In the genomic region with DNA sequence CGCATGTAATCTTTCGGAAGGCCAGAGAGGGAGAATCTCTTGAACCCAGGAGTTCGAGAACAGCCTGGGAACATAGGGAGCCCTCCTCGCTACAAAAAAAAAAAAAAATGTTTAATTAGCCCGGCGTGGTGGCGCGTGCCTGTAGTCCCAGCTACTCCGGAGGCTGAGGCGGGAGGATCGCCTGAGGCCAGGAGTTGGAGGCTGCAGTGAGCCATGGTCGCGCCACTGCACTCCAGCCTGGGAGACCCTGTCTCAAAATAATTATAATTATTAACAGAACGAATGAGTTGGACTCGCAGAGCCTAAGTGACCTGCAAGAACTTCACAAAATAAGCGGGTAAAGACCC, we compare ENCODE assay signal across 7 cellular contexts. TPM values are rescaled to one million over a fixed set of nuclear protein-coding genes. Genes with fewer than 3 reads are reported as not detected.
DNase-seq lines count a peak whose midpoint lies in the region; ATAC-seq, FAIRE-seq and TF ChIP-seq lines count a peak whose summit lies in the region.

No MANE protein-coding gene starts in this region.

- H3K4me1 ChIP-seq in right cardiac atrium (ENCODE audit: control insufficient read depth, insufficient read depth, low read length) = no peaks in the 10 kb centered on the region
- H3K4me1 ChIP-seq in smooth muscle cell (ENCODE audit: low read depth) = peaks cover 9% of the 10 kb centered on the region

- no peak for ATAC-seq in right cardiac atrium
- ATAC-seq in HG03139 (IDR thresholded peaks at IDR 0.05; ENCODE audit: unreplicated experiment) = no peak

- H3K27ac ChIP-seq in WERI-Rb-1 = peak overlapping the region; percentile 92
- H3K27ac ChIP-seq in right cardiac atrium (ENCODE audit: low read length) = peak overlapping the region; percentile 42
- peak overlapping the region; percentile 64 for H3K27ac ChIP-seq in smooth muscle cell (ENCODE audit: low read depth)

- 56% methylated on average over 16 of the region's 16 CpGs for WGBS in right cardiac atrium
- 50% methylated on average over 16 of the region's 16 CpGs for WGBS in smooth muscle cell (ENCODE audit: low lambda C conversion rate)

- no peaks in the 10 kb centered on the region for H3F3A ChIP-seq in smooth muscle cell (ENCODE audit: low read depth)

- H4K20me1 ChIP-seq in smooth muscle cell (ENCODE audit: low read depth) = no peaks in the 10 kb centered on the region

- TF ChIP-seq CTCF in WERI-Rb-1 (IDR thresholded peaks at IDR 0.05; ENCODE audit: low read depth, low read length) (no peak), smooth muscle cell (IDR thresholded peaks at IDR 0.05; ENCODE audit: borderline replicate concordance, insufficient read depth, poor library complexity, severe bottlenecking) (no peak)

- H3K9ac ChIP-seq in smooth muscle cell (ENCODE audit: low read depth) = peak overlapping the region; percentile 58

- H3K79me2 ChIP-seq in smooth muscle cell (ENCODE audit: low read depth) = peaks cover 13% of the 10 kb centered on the region

- no peaks in the 10 kb centered on the region for H3K27me3 ChIP-seq in H7 (ENCODE audit: control insufficient read depth, insufficient read depth, low read length)
- no peaks in the 10 kb centered on the region for H3K27me3 ChIP-seq in WERI-Rb-1 (ENCODE audit: insufficient read depth, low read depth, severe bottlenecking)
- H3K27me3 ChIP-seq in right cardiac atrium (ENCODE audit: control insufficient read depth, insufficient read depth) = no peaks in the 10 kb centered on the region
- H3K27me3 ChIP-seq in smooth muscle cell (ENCODE audit: low read depth) = no peaks in the 10 kb centered on the region

- intact Hi-C loops in right cardiac atrium (cut with DNase I) = no loop called here

- H3K36me3 ChIP-seq in H7 (replicated peaks; ENCODE audit: control insufficient read depth, insufficient read depth, low read length) (peaks cover 8% of the 10 kb centered on the region), WERI-Rb-1 (peaks cover 40% of the 10 kb centered on the region), smooth muscle cell (ENCODE audit: low read depth) (peaks cover 5% of the 10 kb centered on the region)

- peak overlapping the region; percentile 98 for H2AFZ ChIP-seq in smooth muscle cell (ENCODE audit: low read depth)

- DNase-seq in H7 (no peak), WERI-Rb-1 (no peak), right cardiac atrium (no peak), smooth muscle cell (lab: John Stamatoyannopoulos, UW; ENCODE audit: unreplicated experiment) (no peak), RCC 7860 (ENCODE audit: low spot score) (no peak)
- DNase-seq in stimulated activated CD4-positive, alpha-beta T cell treated with anti-CD3 and anti-CD28 coated beads, Interleukin-4, amount 100 ng/mL, for 4 hours = no peak

- no peak for FAIRE-seq in RCC 7860 (lab: Jason Lieb, UNC)

- H3K4me3 ChIP-seq in H7 (ENCODE audit: insufficient read depth, low read depth, low read length) (peak overlapping the region; percentile 86), WERI-Rb-1 (ENCODE audit: low read depth, low read length) (peak overlapping the region; percentile 93), right cardiac atrium (ENCODE audit: low read length) (peak overlapping the region; percentile 74), smooth muscle cell (peak overlapping the region; percentile 85)

- H3K9me3 ChIP-seq in WERI-Rb-1 (ENCODE audit: severe bottlenecking) = no peaks in the 10 kb centered on the region
- no peaks in the 10 kb centered on the region for H3K9me3 ChIP-seq in right cardiac atrium (ENCODE audit: control insufficient read depth, low read length)
- H3K9me3 ChIP-seq in smooth muscle cell (replicated peaks; ENCODE audit: low read depth) = no peaks in the 10 kb centered on the region

- peak overlapping the region; percentile 90 for H3K4me2 ChIP-seq in smooth muscle cell

RNA-seq across cellular contexts. Expression of a gene that starts 0.8 kb away (rescaled TPM):
- total RNA-seq in H7 (2014; rRNA removed; shearing (Covaris generic)) = 20.2 and 22.4 TPM in 2 replicates
- total RNA-seq in right cardiac atrium = 1 to 10 TPM; 6.6 to 8.6 (median 7.0) TPM
- polyA plus RNA-seq in right cardiac atrium = 5.5 TPM
- 8.2 and 10.4 TPM in 2 replicates for total RNA-seq in smooth muscle cell
- polyA plus RNA-seq in smooth muscle cell = 8.1 and 9.1 TPM in 2 replicates

RNA-seq across cellular contexts. Expression of a gene that starts 17.6 kb away (rescaled TPM):
- 26.0 and 29.8 TPM in 2 replicates for total RNA-seq in H7 (2014; rRNA removed; shearing (Covaris generic))
- total RNA-seq in right cardiac atrium (1 to 10 TPM; 1.6 to 2.9 (median 2.0) TPM), smooth muscle cell (4.5 and 6.4 TPM in 2 replicates)
- polyA plus RNA-seq in right cardiac atrium (1.5 TPM), smooth muscle cell (3.5 and 5.2 TPM in 2 replicates)

RNA-seq across cellular contexts. Expression of a gene that starts 46.1 kb away (rescaled TPM):
- 322 and 339 TPM in 2 replicates for total RNA-seq in H7 (2014; rRNA removed; shearing (Covaris generic))
- total RNA-seq in right cardiac atrium (100 to 1,000 TPM; 819 to 995 (median 889) TPM), smooth muscle cell (961 and 1,249 TPM in 2 replicates)
- polyA plus RNA-seq in right cardiac atrium (3,797 TPM), smooth muscle cell (527 and 589 TPM in 2 replicates)

RNA-seq across cellular contexts. Expression of a gene that starts 46.3 kb away (rescaled TPM):
- 55.7 and 56.2 TPM in 2 replicates for total RNA-seq in H7 (2014; rRNA removed; shearing (Covaris generic))
- 10 to 100 TPM in 3 of 4 donors, 1 to 10 TPM in 1; 9.4 to 15.7 (median 12.1) TPM for total RNA-seq in right cardiac atrium
- polyA plus RNA-seq in right cardiac atrium = 7.6 TPM
- total RNA-seq in smooth muscle cell = 15.6 and 16.9 TPM in 2 replicates
- polyA plus RNA-seq in smooth muscle cell = 12.2 and 13.8 TPM in 2 replicates

Comparison
In these comparisons a context has a peak if more than half of its experiments do, and no peak if none do; other contexts are left out.
1. H3K27ac ChIP-seq: peak in every context shown above with its lines; median percentile 92 in WERI-Rb-1; 64 in smooth muscle cell; 42 in right cardiac atrium.